ENCODE assay signal across 8 cellular contexts in the genomic region with DNA sequence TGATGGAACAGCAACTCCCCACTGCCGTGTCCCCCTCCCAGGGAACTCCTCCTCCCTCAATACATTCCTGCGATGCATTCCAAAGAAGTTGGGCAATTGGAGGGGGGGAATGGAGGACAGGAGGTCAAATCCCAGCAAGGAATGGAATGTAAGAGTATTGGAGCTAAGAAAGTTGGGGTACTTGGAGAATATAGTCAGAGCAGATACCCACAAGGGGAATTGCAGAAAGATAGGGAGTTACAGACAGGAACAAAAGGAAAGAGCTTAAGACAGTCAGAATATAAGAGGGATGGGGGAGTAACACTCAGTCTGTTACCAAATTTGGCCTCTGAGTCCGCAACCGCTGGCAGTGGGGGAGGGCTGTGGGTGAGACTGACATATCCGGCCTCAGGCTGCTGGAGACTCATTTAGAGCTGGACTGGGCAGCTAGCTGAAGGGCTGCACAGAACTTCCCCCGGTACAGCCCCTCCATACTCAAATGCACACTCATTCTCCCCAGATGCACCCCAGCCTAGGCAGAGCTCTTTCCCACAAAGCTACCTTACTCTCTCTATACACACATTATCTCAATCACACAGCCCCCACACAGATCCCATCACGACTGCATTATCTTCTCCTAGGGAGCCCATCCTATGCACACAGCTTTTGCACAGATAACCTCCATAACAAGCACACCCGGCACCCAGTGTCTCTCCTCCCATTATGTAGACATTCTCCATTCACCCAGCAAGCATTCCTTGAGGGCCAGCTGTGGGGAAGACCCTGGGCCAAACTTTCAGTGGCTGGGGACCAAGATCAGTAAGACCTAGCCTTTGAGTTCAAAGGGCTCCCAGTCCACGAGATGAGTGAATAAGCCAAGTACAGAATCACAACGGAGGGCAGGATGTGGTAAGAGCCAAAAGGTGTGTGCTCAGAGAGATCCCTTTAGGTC. TPM values are rescaled to one million over a fixed set of nuclear protein-coding genes. Genes with fewer than 3 reads are reported as not detected.
DNase-seq lines count a peak whose midpoint lies in the region; ATAC-seq, FAIRE-seq and TF ChIP-seq lines count a peak whose summit lies in the region.

No MANE protein-coding gene starts in this region.

- H3K4me3 ChIP-seq in fibroblast of lung (replicated peaks in 1 of 4; ENCODE audit: control extremely low read depth in 1 of 4, insufficient read depth in 1 of 4, low read depth in 3 of 4, low read length in 4 of 4) (peak overlapping the region; percentile 71 to 99 (median 96)), aorta (ENCODE audit: low read length in 2 of 2) (peak overlapping the region in 1 of 2 donors; percentile 49)

- H2AFZ ChIP-seq in fibroblast of lung (ENCODE audit: low read length), result no peak overlapping the region

- peaks cover 21% of the 10 kb centered on the region for H3K36me3 Mint-ChIP-seq in nephron progenitor cell (ENCODE audit: low read depth)

- TF ChIP-seq CTCF in fibroblast of lung (conservative IDR thresholded peaks at IDR 0.05 in 1 of 2, IDR thresholded peaks at IDR 0.05 in 1 of 2; ENCODE audit: low read depth in 1 of 2, low read length in 2 of 2), result no peak
- TF ChIP-seq CTCF in nephron progenitor cell (IDR thresholded peaks at IDR 0.05), result no peak

- H3K27me3 Mint-ChIP-seq in nephron progenitor cell (ENCODE audit: low read depth, poor library complexity), result peaks cover 2% of the 10 kb centered on the region

- no peak for FAIRE-seq in H54 (lab: Jason Lieb, UNC)

- DNase-seq in AG20443 (ENCODE audit: low spot score), result peak; percentile 84
- DNase-seq in H54 (ENCODE audit: insufficient read length, low spot score), result peak; percentile 48
- DNase-seq in T-helper 22 cell (ENCODE audit: low read depth), result peak; percentile 17
- peak; percentile 91 to 92 for DNase-seq in fibroblast of lung (ENCODE audit: low read depth in 2 of 2)
- DNase-seq in nephron progenitor cell, result peak; percentile 56
- DNase-seq in aorta, result peak; percentile 92
- DNase-seq in SW 1271 (lab: John Stamatoyannopoulos, UW), result no peak

- ATAC-seq in aorta (ENCODE audit: low FRiP score), result peak; percentile 27
- no peak for ATAC-seq in GM21529 (IDR thresholded peaks at IDR 0.05; ENCODE audit: unreplicated experiment)

- H3K9me3 ChIP-seq in fibroblast of lung (ENCODE audit: control insufficient read depth, insufficient read depth, low read depth, low read length) (no peaks in the 10 kb centered on the region), aorta (ENCODE audit: control insufficient read depth, low read length) (no peaks in the 10 kb centered on the region)

- H3K27me3 ChIP-seq in fibroblast of lung (ENCODE audit: control insufficient read depth, insufficient read depth, low read length), result no peaks in the 10 kb centered on the region
- H3K27me3 ChIP-seq in aorta (ENCODE audit: control insufficient read depth in 1 of 2, insufficient read depth in 2 of 2, low read length in 1 of 2), result no peaks in the 10 kb centered on the region

- peak overlapping the region; percentile 72 for H3K9ac ChIP-seq in fibroblast of lung (ENCODE audit: insufficient read depth, low read length)

- H3K4me1 Mint-ChIP-seq in nephron progenitor cell, result peaks cover 7% of the 10 kb centered on the region

- H3K27ac ChIP-seq in fibroblast of lung (ENCODE audit: insufficient read depth, low read length) (peak overlapping the region; percentile 94), aorta (ENCODE audit: low read depth in 1 of 2, low read length in 2 of 2) (peak overlapping the region; percentile 89 to 92)

- no peak for TF ChIP-seq POLR2A in H54 (IDR thresholded peaks at IDR 0.05; ENCODE audit: low read depth, low read length)

- peaks cover 22% of the 10 kb centered on the region for H3K36me3 ChIP-seq in fibroblast of lung (ENCODE audit: control insufficient read depth, insufficient read depth, low read length)
- H3K36me3 ChIP-seq in aorta (ENCODE audit: control insufficient read depth in 1 of 2, insufficient read depth in 2 of 2, low read length in 1 of 2), result peaks cover 10% of the 10 kb centered on the region in 2 donors

- peaks cover 83% of the 10 kb centered on the region for H3K79me2 ChIP-seq in fibroblast of lung (ENCODE audit: control insufficient read depth, insufficient read depth, low read length)

- H4K20me1 ChIP-seq in fibroblast of lung (ENCODE audit: control insufficient read depth, extremely low read depth, insufficient read depth, low read length), result no peaks in the 10 kb centered on the region

- no peak overlapping the region for H3K27ac Mint-ChIP-seq in nephron progenitor cell

- peak overlapping the region; percentile 100 for H3K4me2 ChIP-seq in fibroblast of lung (ENCODE audit: extremely low read depth, insufficient read depth, low read length)

- no peaks in the 10 kb centered on the region for H3K9me3 Mint-ChIP-seq in nephron progenitor cell

- H3K4me1 ChIP-seq in fibroblast of lung (ENCODE audit: control insufficient read depth, extremely low read depth, insufficient read depth, low read length), result peaks cover 17% of the 10 kb centered on the region
- H3K4me1 ChIP-seq in aorta (ENCODE audit: control insufficient read depth in 1 of 2, insufficient read depth in 2 of 2, low read length in 2 of 2), result peaks cover 0 to 2% of the 10 kb centered on the region in 2 donors

- 0 to 1% methylated on average over 10 of the region's 10 CpGs for WGBS in aorta, 2 donors

- intact Hi-C loops in aorta (cut with DNase I), result loop anchor here (1.0 to 2.0 kb wide), 3 partner anchors 38 to 69 kb away; no protein-coding TSS in a partner anchor

- H3K4me3 Mint-ChIP-seq in nephron progenitor cell, result no peak overlapping the region

RNA-seq across cellular contexts. Expression of gene TLN1, which starts 3.7 kb away (rescaled TPM):
- 214 and 405 TPM in 2 replicates for total RNA-seq in fibroblast of lung
- polyA plus RNA-seq in fibroblast of lung, result 214 and 244 TPM in 2 replicates
- polyA plus RNA-seq in fibroblast of lung (2012), result 354 and 377 TPM in 2 replicates
- polyA minus RNA-seq in fibroblast of lung (ENCODE audit: low replicate concordance), result 919 and 1,168 TPM in 2 replicates
- 1,000 to 10,000 TPM in 1 of 2 donors, 100 to 1,000 TPM in 1; 735 to 1,271 TPM for total RNA-seq in aorta
- polyA plus RNA-seq in aorta, result 100 to 1,000 TPM; 160 to 382 TPM

RNA-seq across cellular contexts. Expression of gene CREB3, which starts 4.2 kb away (rescaled TPM):
- total RNA-seq in fibroblast of lung (64.7 and 70.2 TPM in 2 replicates), aorta (10 to 100 TPM; 39.5 to 51.3 TPM)
- polyA plus RNA-seq in fibroblast of lung (50.2 and 55.8 TPM in 2 replicates), aorta (10 to 100 TPM; 46.2 to 62.0 TPM)
- polyA plus RNA-seq in fibroblast of lung (2012), result 64.7 and 76.5 TPM in 2 replicates
- polyA minus RNA-seq in fibroblast of lung (ENCODE audit: low replicate concordance), result 109 and 122 TPM in 2 replicates

RNA-seq across cellular contexts. Expression of gene GBA2, which starts 20.7 kb away (rescaled TPM):
- total RNA-seq in fibroblast of lung (21.8 and 23.9 TPM in 2 replicates), aorta (10 to 100 TPM; 83.8 to 83.9 TPM)
- polyA plus RNA-seq in fibroblast of lung (24.1 and 25.5 TPM in 2 replicates), aorta (100 to 1,000 TPM in 1 of 2 donors, 10 to 100 TPM in 1; 18.5 to 122 TPM)
- 30.2 and 32.0 TPM in 2 replicates for polyA plus RNA-seq in fibroblast of lung (2012)
- 32.9 and 44.6 TPM in 2 replicates for polyA minus RNA-seq in fibroblast of lung (ENCODE audit: low replicate concordance)

RNA-seq across cellular contexts. Expression of gene RGP1, which starts 20.8 kb away (rescaled TPM):
- total RNA-seq in fibroblast of lung (10.5 and 14.9 TPM in 2 replicates), aorta (10 to 100 TPM; 30.0 to 32.4 TPM)
- polyA plus RNA-seq in fibroblast of lung (17.4 and 18.0 TPM in 2 replicates), aorta (10 to 100 TPM; 11.0 to 13.0 TPM)
- 15.9 and 17.3 TPM in 2 replicates for polyA plus RNA-seq in fibroblast of lung (2012)
- polyA minus RNA-seq in fibroblast of lung (ENCODE audit: low replicate concordance), result 43.2 and 58.2 TPM in 2 replicates

RNA-seq across cellular contexts. Expression of gene MSMP, which starts 25.8 kb away (rescaled TPM):
- total RNA-seq in fibroblast of lung, result not detected in 2 replicates
- not detected in 2 replicates for polyA plus RNA-seq in fibroblast of lung
- polyA plus RNA-seq in fibroblast of lung (2012), result not detected in 2 replicates
- not detected in 2 replicates for polyA minus RNA-seq in fibroblast of lung (ENCODE audit: low replicate concordance)
- total RNA-seq in aorta, result 1 to 10 TPM; 2.0 TPM
- not detected for polyA plus RNA-seq in aorta

Comparison
In these comparisons a context has a peak if more than half of its experiments do, and no peak if none do; other contexts are left out.
1. DNase-seq: peak in AG20443 (single experiment), H54 (single experiment), T-helper 22 cell (single experiment), fibroblast of lung (2 of 2), nephron progenitor cell (single experiment) and aorta (2 of 2); none in SW 1271 (0 of 2).